6 cellular contexts compared by ENCODE assay signal in genomic region chr22:23136991-23137390, GRCh38. TPM values are rescaled to one million over a fixed set of nuclear protein-coding genes. Genes with fewer than 3 reads are reported as not detected.
"Had no signal": no experiment of that assay in that cellular context is flagged by ENCODE, and none has a peak within 500 bp of the region (broad histone marks: within the 10 kb centered on the region; RNA-seq: fewer than 3 reads in every experiment).

No MANE protein-coding gene starts in this region.

RNA-seq across cellular contexts. Expression of gene RSPH14, which starts 4.8 kb away (rescaled TPM):
- total RNA-seq: activated T-helper 2 cell treated with anti-CD3 and anti-CD28 coated beads, Interferon-gamma antibody, Interleukin-2, Interleukin-4, amounts not matched to agents 10 μg/mL and 5 μg/mL and 100 μg/mL, durations not matched to agents 14 hours and 24 hours and 36 hours; bronchial epithelial cell; mononuclear cell; osteoblast; psoas muscle; T-helper 2 cell treated with Interferon-gamma antibody and Interleukin-4, amounts not matched to agents 100 ng/mL and 5 ng/mL, for 36 hours had no signal

RNA-seq across cellular contexts. Expression of gene RAB36, which starts 8.3 kb away (rescaled TPM):
- total RNA-seq: activated T-helper 2 cell treated with anti-CD3 and anti-CD28 coated beads, Interferon-gamma antibody, Interleukin-2, Interleukin-4, amounts not matched to agents 10 μg/mL and 5 μg/mL and 100 μg/mL, durations not matched to agents 14 hours and 24 hours and 36 hours; mononuclear cell; T-helper 2 cell treated with Interferon-gamma antibody and Interleukin-4, amounts not matched to agents 100 ng/mL and 5 ng/mL, for 36 hours had no signal
